Comparison of ENCODE assay signal across 12 cellular contexts in the genomic region with DNA sequence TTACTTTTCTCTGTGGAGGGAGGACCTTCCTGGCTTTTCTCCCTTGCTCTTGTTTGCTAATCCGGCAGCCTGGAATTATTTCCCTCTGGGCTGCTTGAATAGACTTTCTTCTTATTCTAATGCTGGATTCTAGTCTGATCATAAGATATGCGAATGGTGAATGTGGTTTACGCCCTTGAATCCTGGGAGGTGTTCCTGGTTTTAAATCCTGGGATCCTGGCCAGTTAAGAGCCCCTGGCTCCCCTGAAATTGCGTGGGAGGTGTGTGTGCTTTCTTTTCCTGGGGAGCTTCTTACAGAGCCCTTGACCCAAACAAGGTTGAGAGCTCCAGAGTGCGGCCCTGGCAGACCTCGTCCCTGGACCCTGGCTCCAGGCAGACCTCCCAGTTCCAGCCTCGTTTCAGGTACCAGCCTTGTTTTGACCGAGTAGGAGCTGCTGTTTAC. TPM values are rescaled to one million over a fixed set of nuclear protein-coding genes. Genes with fewer than 3 reads are reported as not detected.
DNase-seq lines count a peak whose midpoint lies in the region; ATAC-seq and TF ChIP-seq lines count a peak whose summit lies in the region.
"Had no signal": no experiment of that assay in that cellular context is flagged by ENCODE, and none has a peak within 500 bp of the region (broad histone marks: within the 10 kb centered on the region; RNA-seq: fewer than 3 reads in every experiment).

No MANE protein-coding gene starts in this region.

- no peak overlapping the region for H3K4me3 ChIP-seq in CD8-positive, alpha-beta T cell (ENCODE audit: low read depth, low read length)
- peak overlapping the region; percentile 97 for H3K4me3 ChIP-seq in RWPE2 (ENCODE audit: severe bottlenecking)
- H3K4me3 ChIP-seq in osteoblast (ENCODE audit: insufficient read depth, low read length), result peak overlapping the region; percentile 87

- no peak for TF ChIP-seq CTCF in CD8-positive, alpha-beta T cell (IDR thresholded peaks at IDR 0.05)
- TF ChIP-seq CTCF in RWPE2 (IDR thresholded peaks at IDR 0.05; ENCODE audit: poor library complexity, severe bottlenecking), result no peak
- no peak for TF ChIP-seq CTCF in foreskin keratinocyte (conservative IDR thresholded peaks at IDR 0.05)
- TF ChIP-seq CTCF in osteoblast (IDR thresholded peaks at IDR 0.05; ENCODE audit: extremely low read depth, low read depth, low read length), result no peak

- peaks cover 8% of the 10 kb centered on the region for H3K4me1 Mint-ChIP-seq in CD8-positive, alpha-beta T cell (ENCODE audit: low read depth)

- H3K27ac ChIP-seq in CD8-positive, alpha-beta T cell (ENCODE audit: low read depth, low read length), result no peak overlapping the region
- peak overlapping the region; percentile 88 for H3K27ac ChIP-seq in RWPE2 (ENCODE audit: poor library complexity, severe bottlenecking)
- H3K27ac ChIP-seq in foreskin keratinocyte, result peak overlapping the region; percentile 80
- H3K27ac ChIP-seq in osteoblast (ENCODE audit: low read depth, low read length), result peak overlapping the region; percentile 91

- H3K36me3 Mint-ChIP-seq in CD8-positive, alpha-beta T cell, result no peaks in the 10 kb centered on the region
- H3K36me3 Mint-ChIP-seq: IgD-negative memory B cell had no signal

- CTCF ChIA-PET in CD8-positive, alpha-beta T cell (lab: Charles Lee), result no interaction called here

- H3K27me3 Mint-ChIP-seq in CD8-positive, alpha-beta T cell (ENCODE audit: low read depth), result peaks cover 54% of the 10 kb centered on the region

- H3K9me3 ChIP-seq in CD8-positive, alpha-beta T cell (ENCODE audit: low read length), result no peaks in the 10 kb centered on the region
- H3K9me3 ChIP-seq in RWPE2 (ENCODE audit: severe bottlenecking) (no peaks in the 10 kb centered on the region), osteoblast (ENCODE audit: low read depth, low read length) (no peaks in the 10 kb centered on the region)

- H3K9me3 Mint-ChIP-seq in CD8-positive, alpha-beta T cell, result no peaks in the 10 kb centered on the region
- H3K9me3 Mint-ChIP-seq: activated B cell treated with CpG ODN at 0.5 μM for 24 hours had no signal

- H3K27me3 ChIP-seq in CD8-positive, alpha-beta T cell (ENCODE audit: insufficient read depth, low read length), result peaks cover 11% of the 10 kb centered on the region
- no peaks in the 10 kb centered on the region for H3K27me3 ChIP-seq in RWPE2 (ENCODE audit: insufficient read depth, poor library complexity, severe bottlenecking)
- H3K27me3 ChIP-seq in foreskin keratinocyte, result no peaks in the 10 kb centered on the region
- H3K27me3 ChIP-seq in osteoblast (ENCODE audit: insufficient read depth, low read length), result no peaks in the 10 kb centered on the region

- no peak for ATAC-seq in CD8-positive, alpha-beta T cell
- ATAC-seq in RWPE2 (ENCODE audit: low read depth) (no peak), foreskin keratinocyte (no peak)

- H3K4me3 Mint-ChIP-seq in CD8-positive, alpha-beta T cell, result peak overlapping the region; percentile 37
- H3K4me3 Mint-ChIP-seq: activated B cell treated with CpG ODN at 0.5 μM for 24 hours had no signal

- peaks cover 61% of the 10 kb centered on the region for H4K20me1 ChIP-seq in osteoblast (ENCODE audit: insufficient read depth, low read length)

- intact Hi-C loops in CD8-positive, alpha-beta T cell (cut with DNase I, micrococcal nuclease), result no loop called here

- H3K36me3 ChIP-seq in CD8-positive, alpha-beta T cell (ENCODE audit: insufficient read depth, low read length), result no peaks in the 10 kb centered on the region
- H3K36me3 ChIP-seq in RWPE2 (ENCODE audit: low read depth) (peaks cover 10% of the 10 kb centered on the region; the same call in 1 of the 2 replicates), osteoblast (ENCODE audit: insufficient read depth, low read length) (peaks cover 17% of the 10 kb centered on the region)

- H3K4me1 ChIP-seq in CD8-positive, alpha-beta T cell (ENCODE audit: insufficient read depth, low read length), result peaks cover 5% of the 10 kb centered on the region
- H3K4me1 ChIP-seq in RWPE2 (ENCODE audit: insufficient read depth, poor library complexity, severe bottlenecking), result peaks cover 52% of the 10 kb centered on the region
- H3K4me1 ChIP-seq in foreskin keratinocyte, result peaks cover 36% of the 10 kb centered on the region
- peaks cover 70% of the 10 kb centered on the region for H3K4me1 ChIP-seq in osteoblast (ENCODE audit: insufficient read depth, low read length)

- POLR2A ChIA-PET in CD8-positive, alpha-beta T cell (lab: Charles Lee), result no interaction called here

- H3K4me2 ChIP-seq in osteoblast (ENCODE audit: insufficient read depth, low read length), result peak overlapping the region; percentile 95

- no peak for TF ChIP-seq POLR2A in erythroblast (IDR thresholded peaks at IDR 0.05; ENCODE audit: low read length)

- H2AFZ ChIP-seq in osteoblast (ENCODE audit: low read length), result no peak overlapping the region

- H3K79me2 ChIP-seq in osteoblast (ENCODE audit: insufficient read depth, low read length), result peaks cover 76% of the 10 kb centered on the region

- no peak for DNase-seq in CD8-positive, alpha-beta T cell
- DNase-seq in RWPE2 (ENCODE audit: low spot score), result no peak
- no peak for DNase-seq in foreskin keratinocyte
- no peak for DNase-seq in osteoblast (ENCODE audit: insufficient read length, low spot score, missing footprints)
- DNase-seq in ecto neural progenitor cell (ENCODE audit: low spot score), result no peak
- no peak for DNase-seq in erythroblast (lab: John Stamatoyannopoulos, UW)
- DNase-seq in activated CD4-positive, alpha-beta T cell treated with anti-CD3 and anti-CD28 coated beads for 1 hour, result no peak
- DNase-seq in mucosa of gallbladder (ENCODE audit: low spot score), result no peak
- DNase-seq: activated B cell treated with CpG ODN at 0.5 μM for 24 hours; DND-41; stimulated activated CD4-positive, alpha-beta T cell treated with anti-CD3 and anti-CD28 coated beads, Interleukin-1b, Interleukin-23, amount 100 ng/mL, for 48 hours had no signal

- no peak overlapping the region for H3K27ac Mint-ChIP-seq in CD8-positive, alpha-beta T cell
- H3K27ac Mint-ChIP-seq: activated B cell treated with CpG ODN at 0.5 μM for 24 hours, IgD-negative memory B cell had no signal

RNA-seq across cellular contexts. Expression of a gene that starts 2.8 kb away (rescaled TPM):
- under 1 TPM; 0.22 TPM for total RNA-seq in CD8-positive, alpha-beta T cell
- total RNA-seq in foreskin keratinocyte (45.9 and 46.1 TPM in 2 replicates), osteoblast (113 and 121 TPM in 2 replicates), mucosa of gallbladder (51.7 TPM)
- polyA plus RNA-seq in foreskin keratinocyte, result 16.4 and 19.4 TPM in 2 replicates

Comparison
In these comparisons a context has a peak if more than half of its experiments do, and no peak if none do; other contexts are left out.
1. RNA of a gene that starts 2.8 kb away (total RNA-seq): 113 to 121 TPM in osteoblast, 51.7 TPM in mucosa of gallbladder (single experiment) and 45.9 to 46.1 TPM in foreskin keratinocyte; 0.22 TPM in CD8-positive, alpha-beta T cell; every median in the first group is over 10 times any median in the second.